In the genomic region with DNA sequence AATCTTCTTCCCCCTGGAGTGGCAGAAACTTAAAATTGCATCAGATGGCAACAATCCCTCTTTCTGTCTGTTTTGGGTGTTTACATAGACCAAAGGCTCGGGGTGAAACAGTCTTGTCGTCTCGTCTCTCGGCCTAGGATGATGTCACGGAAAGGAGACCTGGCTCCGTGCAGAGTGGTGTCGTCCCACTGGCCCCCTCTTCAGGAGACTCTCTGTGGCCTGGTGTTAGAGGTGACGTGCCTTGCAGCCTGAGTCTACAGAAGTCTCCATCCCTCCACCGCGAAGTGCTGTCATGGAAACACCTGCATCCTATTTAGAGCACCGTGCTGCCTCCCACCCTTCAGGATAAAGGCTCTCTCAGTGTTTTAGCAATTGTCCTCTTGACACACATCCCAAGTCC, we compare ENCODE assay signal across 30 cellular contexts.
"Had no signal": no experiment of that assay in that cellular context is flagged by ENCODE, and none has a peak within 500 bp of the region (broad histone marks: within the 10 kb centered on the region; RNA-seq: fewer than 3 reads in every experiment).

No MANE protein-coding gene starts in this region.

- DNase-seq: activated CD4-positive, alpha-beta T cell treated with anti-CD3 and anti-CD28 coated beads for 48 hours; activated CD4-positive, alpha-beta T cell treated with anti-CD3 and anti-CD28 coated beads, Interleukin-2, amount 50 U/mL, for 48 hours; activated CD8-positive, alpha-beta memory T cell treated with anti-CD3 and anti-CD28 coated beads for 24 hours; activated effector memory CD4-positive, alpha-beta T cell treated with Interleukin-2 at 50 U/mL for 16 hours; activated naive CD4-positive, alpha-beta T cell treated with Interleukin-2 at 50 U/mL for 16 hours; activated naive CD8-positive, alpha-beta T cell treated with anti-CD3 and anti-CD28 coated beads for 36 hours; adrenal gland; aorta; body of pancreas; cerebellar nuclear complex; colonic mucosa; effector CD8-positive, alpha-beta T cell; islet precursor cell; left colon; mammary epithelial cell; midbrain; naive thymus-derived CD4-positive, alpha-beta T cell; nucleus accumbens; stimulated activated CD4-positive, alpha-beta T cell treated with anti-CD3 and anti-CD28 coated beads, Interleukin-15, amount 100 ng/mL, for 24 hours; stimulated activated CD4-positive, alpha-beta T cell treated with anti-CD3 and anti-CD28 coated beads, Interleukin-2, amount 100 ng/mL, for 24 hours; stimulated activated naive CD4-positive, alpha-beta T cell treated with Interleukin-2 at 50 U/mL for 16 hours; T-helper 9 cell; testis; transverse colon had no signal

- FAIRE-seq: frontal cortex, TTC549, urothelium cell line had no signal

- H3K4me1 Mint-ChIP-seq: activated naive CD8-positive, alpha-beta T cell treated with anti-CD3 and anti-CD28 coated beads for 36 hours; naive thymus-derived CD4-positive, alpha-beta T cell had no signal

- H3K27me3 ChIP-seq: adrenal gland, body of pancreas, cardiac muscle cell, colonic mucosa, right atrium auricular region, testis, transverse colon had no signal

- H3K9me3 Mint-ChIP-seq: activated naive CD8-positive, alpha-beta T cell treated with anti-CD3 and anti-CD28 coated beads for 36 hours had no signal

- H3K4me3 Mint-ChIP-seq: activated naive CD8-positive, alpha-beta T cell treated with anti-CD3 and anti-CD28 coated beads for 36 hours; naive thymus-derived CD4-positive, alpha-beta T cell; T-helper 1 cell treated with Interleukin-12 subunit alpha and Interleukin-12 subunit beta and Interleukin-4 antibody, amounts not matched to agents 30 μg/mL and 1 μg/mL, for 36 hours had no signal

- H3K36me3 ChIP-seq: adrenal gland, cardiac muscle cell, colonic mucosa, right atrium auricular region, transverse colon had no signal

- H3K27ac Mint-ChIP-seq: activated naive CD8-positive, alpha-beta T cell treated with anti-CD3 and anti-CD28 coated beads for 36 hours; T-helper 1 cell treated with Interleukin-12 subunit alpha and Interleukin-12 subunit beta and Interleukin-4 antibody, amounts not matched to agents 30 μg/mL and 1 μg/mL, for 36 hours had no signal

- H3K36me3 Mint-ChIP-seq: activated naive CD8-positive, alpha-beta T cell treated with anti-CD3 and anti-CD28 coated beads for 36 hours; naive thymus-derived CD4-positive, alpha-beta T cell had no signal

- H3K27me3 Mint-ChIP-seq: activated naive CD8-positive, alpha-beta T cell treated with anti-CD3 and anti-CD28 coated beads for 36 hours; naive thymus-derived CD4-positive, alpha-beta T cell had no signal

- H3K4me3 ChIP-seq: adrenal gland, body of pancreas, cardiac muscle cell, colonic mucosa, right atrium auricular region, testis, transverse colon had no signal
